9 cellular contexts compared by ENCODE assay signal in the genomic region with DNA sequence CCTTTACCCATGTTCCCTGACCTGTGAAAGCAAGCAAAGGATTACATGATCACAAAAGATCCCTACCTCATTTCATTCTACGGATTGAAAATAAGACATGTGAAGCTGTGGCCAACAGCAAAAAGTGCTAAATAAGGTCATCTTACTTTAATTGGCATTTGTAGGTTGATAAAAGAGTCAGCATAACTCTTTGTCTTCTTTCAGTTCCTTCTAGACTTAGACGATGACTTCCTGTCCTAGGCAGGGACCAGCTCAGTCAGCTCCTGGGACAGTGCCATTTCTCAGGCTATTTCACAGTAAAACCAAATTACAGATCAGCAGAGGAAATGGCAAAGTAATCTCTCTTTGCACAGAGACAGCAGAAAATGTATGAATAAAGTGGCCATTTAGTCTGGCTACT.
DNase-seq lines count a peak whose midpoint lies in the region; ATAC-seq and TF ChIP-seq lines count a peak whose summit lies in the region.
"Had no signal": no experiment of that assay in that cellular context is flagged by ENCODE, and none has a peak within 500 bp of the region (broad histone marks: within the 10 kb centered on the region; RNA-seq: fewer than 3 reads in every experiment).

No MANE protein-coding gene starts in this region.

- no peak overlapping the region for H3K4me2 ChIP-seq in hepatocyte

- TF ChIP-seq EP300 in gastroesophageal sphincter (IDR thresholded peaks at IDR 0.05) = no peak

- no peaks in the 10 kb centered on the region for H3K9me2 ChIP-seq in hepatocyte (replicated peaks; ENCODE audit: insufficient read depth)

- peaks cover 2% of the 10 kb centered on the region for H3K4me1 Mint-ChIP-seq in endodermal cell

- H3K36me3 Mint-ChIP-seq in endodermal cell (ENCODE audit: low read depth) = no peaks in the 10 kb centered on the region

- H4K20me1 ChIP-seq in hepatocyte (ENCODE audit: insufficient read depth, poor library complexity, severe bottlenecking) = no peaks in the 10 kb centered on the region

- peak; percentile 92 for ATAC-seq in GM19467 (IDR thresholded peaks at IDR 0.05; ENCODE audit: unreplicated experiment)
- peak; percentile 60 for ATAC-seq in HG03354 (IDR thresholded peaks at IDR 0.05; ENCODE audit: poor library complexity, severe bottlenecking, unreplicated experiment)
- ATAC-seq in GM19023 (IDR thresholded peaks at IDR 0.05; ENCODE audit: unreplicated experiment) = no peak
- ATAC-seq in gastroesophageal sphincter = no peak
- ATAC-seq: K562 had no signal

- DNase-seq in AG08395 (ENCODE audit: low spot score) (peak; percentile 31), endodermal cell (no peak), hepatocyte (ENCODE audit: low spot score) (no peak), COLO829 (ENCODE audit: low spot score) (no peak)

- H3K9me3 ChIP-seq in endodermal cell (ENCODE audit: control insufficient read depth, low read length) = no peaks in the 10 kb centered on the region
- H3K9me3 ChIP-seq in gastroesophageal sphincter = no peaks in the 10 kb centered on the region
- H3K9me3 ChIP-seq in hepatocyte (ENCODE audit: low read depth) = no peaks in the 10 kb centered on the region

- H2AFZ ChIP-seq in hepatocyte = no peak overlapping the region

- H3K36me3 ChIP-seq in endodermal cell (ENCODE audit: control insufficient read depth, insufficient read depth, low read length) = no peaks in the 10 kb centered on the region
- no peaks in the 10 kb centered on the region for H3K36me3 ChIP-seq in gastroesophageal sphincter
- no peaks in the 10 kb centered on the region for H3K36me3 ChIP-seq in hepatocyte (replicated peaks; ENCODE audit: insufficient read depth, low read depth)

- H3K27ac Mint-ChIP-seq in endodermal cell = no peak overlapping the region

- H3K9ac ChIP-seq in endodermal cell (ENCODE audit: extremely low read depth, low read length, poor library complexity, severe bottlenecking) = no peak overlapping the region

- WGBS in endodermal cell (ENCODE audit: insufficient coverage in 1 of 2, insufficient read length in 1 of 2), 2 experiments = 76 to 92% methylated on average over 2 of the region's 2 CpGs
- 35 to 58% methylated on average over 2 of the region's 2 CpGs for WGBS in gastroesophageal sphincter (ENCODE audit: low coverage in 1 of 2), 2 donors
- 68% methylated on average over 2 of the region's 2 CpGs for whole genome bisulfite sequencing in hepatocyte (ENCODE audit: low lambda C conversion rate, missing lambda C conversion rate)

- H3K27ac ChIP-seq in endodermal cell (ENCODE audit: low read depth, low read length) = peak overlapping the region; percentile 36
- H3K27ac ChIP-seq in gastroesophageal sphincter = no peak overlapping the region
- no peak overlapping the region for H3K27ac ChIP-seq in hepatocyte

- H3K27me3 Mint-ChIP-seq in endodermal cell (ENCODE audit: insufficient read depth) = no peaks in the 10 kb centered on the region

- H3K4me1 ChIP-seq in endodermal cell (ENCODE audit: control insufficient read depth, insufficient read depth, low read length) (no peaks in the 10 kb centered on the region), gastroesophageal sphincter (no peaks in the 10 kb centered on the region), hepatocyte (ENCODE audit: insufficient read depth) (no peaks in the 10 kb centered on the region)

- no peak for TF ChIP-seq POLR2A in gastroesophageal sphincter (IDR thresholded peaks at IDR 0.05)

- TF ChIP-seq CTCF in endodermal cell (conservative IDR thresholded peaks at IDR 0.05) (no peak), gastroesophageal sphincter (IDR thresholded peaks at IDR 0.05) (no peak), hepatocyte (IDR thresholded peaks at IDR 0.05; ENCODE audit: poor library complexity) (no peak)

- H3K4me3 ChIP-seq in endodermal cell (ENCODE audit: low read length) (no peak overlapping the region), gastroesophageal sphincter (no peak overlapping the region), hepatocyte (no peak overlapping the region)
- H3K4me3 ChIP-seq: K562 had no signal

- H3K27me3 ChIP-seq in endodermal cell (ENCODE audit: control insufficient read depth, insufficient read depth, low read length, poor library complexity, severe bottlenecking) = no peaks in the 10 kb centered on the region
- H3K27me3 ChIP-seq in gastroesophageal sphincter = no peaks in the 10 kb centered on the region
- no peaks in the 10 kb centered on the region for H3K27me3 ChIP-seq in hepatocyte

- no peaks in the 10 kb centered on the region for H3K79me2 ChIP-seq in hepatocyte

- no peak overlapping the region for H3K4me3 Mint-ChIP-seq in endodermal cell

- H3K9me3 Mint-ChIP-seq in endodermal cell = no peaks in the 10 kb centered on the region

Comparison
In these comparisons a context has a peak if more than half of its experiments do, and no peak if none do; other contexts are left out.
1. ATAC-seq: peak in GM19467 (single experiment) and HG03354 (single experiment); none in GM19023 (single experiment) and gastroesophageal sphincter (single experiment).